Comparison of ENCODE assay signal across 1 cellular context in genomic region chr13:97986841-97987240, GRCh38.
A peak's percentile ranks its signal among the peaks of the same experiment; 100 is the strongest.
TF ChIP-seq lines count a peak whose summit lies in the region.

No MANE protein-coding gene starts in this region.

TF ChIP-seq in GM12878, 131 proteins besides CTCF, POLR2A, EP300 and RAD21 (continued from another document):
- TF ChIP-seq PRDM15 (CRISPR knock-in tag; IDR thresholded peaks at IDR 0.05) (no peak), IKZF2 (IDR thresholded peaks at IDR 0.05) (0 out of 4 replicates have a peak, but pooled peaks of 1 of the 2 experiments have one; percentile 16), FOXK2 (IDR thresholded peaks at IDR 0.05) (no peak), SIX5 (IDR thresholded peaks at IDR 0.05; ENCODE audit: low read depth, low read length, severe bottlenecking) (no peak), TBL1XR1 (IDR thresholded peaks at IDR 0.05; ENCODE audit: low read depth, low read length) (no peak), NFIC (IDR thresholded peaks at IDR 0.05; ENCODE audit: low read depth, low read length) (no peak), ZBTB33 (IDR thresholded peaks at IDR 0.05) (no peak), RFX5 (IDR thresholded peaks at IDR 0.05; ENCODE audit: low read depth, low read length) (no peak), CREM (IDR thresholded peaks at IDR 0.05; ENCODE audit: low read depth) (no peak), TCF3 (IDR thresholded peaks at IDR 0.05; ENCODE audit: borderline replicate concordance, insufficient read depth, low read depth, low read length) (no peak), ZNF622 (IDR thresholded peaks at IDR 0.05) (no peak), NR2C1 (IDR thresholded peaks at IDR 0.05) (no peak), BHLHE40 (IDR thresholded peaks at IDR 0.05; ENCODE audit: borderline replicate concordance in 1 of 2, low read depth in 2 of 2, low read length in 1 of 2) (peak in 1 of 2 experiments; percentile 69; a peak in 2 of 4 replicates), RB1 (IDR thresholded peaks at IDR 0.05; ENCODE audit: borderline replicate concordance) (no peak), RBBP5 (conservative IDR thresholded peaks at IDR 0.05) (no peak), PAX5 (IDR thresholded peaks at IDR 0.05; ENCODE audit: borderline replicate concordance, low read depth, low read length) (no peak), ASH2L (IDR thresholded peaks at IDR 0.05; ENCODE audit: borderline replicate concordance, low read depth) (no peak), USF2 (IDR thresholded peaks at IDR 0.05; ENCODE audit: borderline replicate concordance, low read depth, low read length) (peak; percentile 52), CREB1 (IDR thresholded peaks at IDR 0.05; ENCODE audit: low read depth) (no peak), ELK1 (IDR thresholded peaks at IDR 0.05; ENCODE audit: low read depth, low read length) (no peak), EGR1 (IDR thresholded peaks at IDR 0.05; ENCODE audit: borderline replicate concordance in 1 of 2, low read depth in 2 of 2, low read length in 2 of 2) (no peak), CEBPB (IDR thresholded peaks at IDR 0.05; ENCODE audit: borderline replicate concordance in 1 of 2, low read depth in 2 of 2, low read length in 2 of 2) (no peak), NFYA (IDR thresholded peaks at IDR 0.05; ENCODE audit: borderline replicate concordance, low read depth, low read length) (no peak), ZNF24 (IDR thresholded peaks at IDR 0.05) (no peak), IRF4 (IDR thresholded peaks at IDR 0.05; ENCODE audit: low read depth, low read length) (peak; percentile 38; the same call in 1 of the 2 replicates), CHD2 (IDR thresholded peaks at IDR 0.05; ENCODE audit: borderline replicate concordance, low read depth, low read length) (no peak), BCL3 (IDR thresholded peaks at IDR 0.05; ENCODE audit: borderline replicate concordance, insufficient read depth, low read depth, low read length, poor library complexity, severe bottlenecking) (no peak), SPI1 (IDR thresholded peaks at IDR 0.05; ENCODE audit: borderline replicate concordance, insufficient read depth, low read depth, low read length) (peak; percentile 97), SREBF1 (IDR thresholded peaks at IDR 0.05; ENCODE audit: low read length) (no peak), RAD51 (IDR thresholded peaks at IDR 0.05) (peak; percentile 96), IKZF1 (conservative IDR thresholded peaks at IDR 0.05) (0 out of 2 replicates have a peak, but pooled peaks have one; percentile 15), EED (IDR thresholded peaks at IDR 0.05; ENCODE audit: low read depth) (no peak)
- TF ChIP-seq, protein P1, sequence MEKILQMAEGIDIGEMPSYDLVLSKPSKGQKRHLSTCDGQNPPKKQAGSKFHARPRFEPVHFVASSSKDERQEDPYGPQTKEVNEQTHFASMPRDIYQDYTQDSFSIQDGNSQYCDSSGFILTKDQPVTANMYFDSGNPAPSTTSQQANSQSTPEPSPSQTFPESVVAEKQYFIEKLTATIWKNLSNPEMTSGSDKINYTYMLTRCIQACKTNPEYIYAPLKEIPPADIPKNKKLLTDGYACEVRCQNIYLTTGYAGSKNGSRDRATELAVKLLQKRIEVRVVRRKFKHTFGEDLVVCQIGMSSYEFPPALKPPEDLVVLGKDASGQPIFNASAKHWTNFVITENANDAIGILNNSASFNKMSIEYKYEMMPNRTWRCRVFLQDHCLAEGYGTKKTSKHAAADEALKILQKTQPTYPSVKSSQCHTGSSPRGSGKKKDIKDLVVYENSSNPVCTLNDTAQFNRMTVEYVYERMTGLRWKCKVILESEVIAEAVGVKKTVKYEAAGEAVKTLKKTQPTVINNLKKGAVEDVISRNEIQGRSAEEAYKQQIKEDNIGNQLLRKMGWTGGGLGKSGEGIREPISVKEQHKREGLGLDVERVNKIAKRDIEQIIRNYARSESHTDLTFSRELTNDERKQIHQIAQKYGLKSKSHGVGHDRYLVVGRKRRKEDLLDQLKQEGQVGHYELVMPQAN (conservative IDR thresholded peaks at IDR 0.05), result no peak
- TF ChIP-seq, protein P2, sequence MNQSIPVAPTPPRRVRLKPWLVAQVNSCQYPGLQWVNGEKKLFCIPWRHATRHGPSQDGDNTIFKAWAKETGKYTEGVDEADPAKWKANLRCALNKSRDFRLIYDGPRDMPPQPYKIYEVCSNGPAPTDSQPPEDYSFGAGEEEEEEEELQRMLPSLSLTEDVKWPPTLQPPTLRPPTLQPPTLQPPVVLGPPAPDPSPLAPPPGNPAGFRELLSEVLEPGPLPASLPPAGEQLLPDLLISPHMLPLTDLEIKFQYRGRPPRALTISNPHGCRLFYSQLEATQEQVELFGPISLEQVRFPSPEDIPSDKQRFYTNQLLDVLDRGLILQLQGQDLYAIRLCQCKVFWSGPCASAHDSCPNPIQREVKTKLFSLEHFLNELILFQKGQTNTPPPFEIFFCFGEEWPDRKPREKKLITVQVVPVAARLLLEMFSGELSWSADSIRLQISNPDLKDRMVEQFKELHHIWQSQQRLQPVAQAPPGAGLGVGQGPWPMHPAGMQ (IDR thresholded peaks at IDR 0.05; ENCODE audit: borderline replicate concordance), result no peak
- TF ChIP-seq, protein P3, sequence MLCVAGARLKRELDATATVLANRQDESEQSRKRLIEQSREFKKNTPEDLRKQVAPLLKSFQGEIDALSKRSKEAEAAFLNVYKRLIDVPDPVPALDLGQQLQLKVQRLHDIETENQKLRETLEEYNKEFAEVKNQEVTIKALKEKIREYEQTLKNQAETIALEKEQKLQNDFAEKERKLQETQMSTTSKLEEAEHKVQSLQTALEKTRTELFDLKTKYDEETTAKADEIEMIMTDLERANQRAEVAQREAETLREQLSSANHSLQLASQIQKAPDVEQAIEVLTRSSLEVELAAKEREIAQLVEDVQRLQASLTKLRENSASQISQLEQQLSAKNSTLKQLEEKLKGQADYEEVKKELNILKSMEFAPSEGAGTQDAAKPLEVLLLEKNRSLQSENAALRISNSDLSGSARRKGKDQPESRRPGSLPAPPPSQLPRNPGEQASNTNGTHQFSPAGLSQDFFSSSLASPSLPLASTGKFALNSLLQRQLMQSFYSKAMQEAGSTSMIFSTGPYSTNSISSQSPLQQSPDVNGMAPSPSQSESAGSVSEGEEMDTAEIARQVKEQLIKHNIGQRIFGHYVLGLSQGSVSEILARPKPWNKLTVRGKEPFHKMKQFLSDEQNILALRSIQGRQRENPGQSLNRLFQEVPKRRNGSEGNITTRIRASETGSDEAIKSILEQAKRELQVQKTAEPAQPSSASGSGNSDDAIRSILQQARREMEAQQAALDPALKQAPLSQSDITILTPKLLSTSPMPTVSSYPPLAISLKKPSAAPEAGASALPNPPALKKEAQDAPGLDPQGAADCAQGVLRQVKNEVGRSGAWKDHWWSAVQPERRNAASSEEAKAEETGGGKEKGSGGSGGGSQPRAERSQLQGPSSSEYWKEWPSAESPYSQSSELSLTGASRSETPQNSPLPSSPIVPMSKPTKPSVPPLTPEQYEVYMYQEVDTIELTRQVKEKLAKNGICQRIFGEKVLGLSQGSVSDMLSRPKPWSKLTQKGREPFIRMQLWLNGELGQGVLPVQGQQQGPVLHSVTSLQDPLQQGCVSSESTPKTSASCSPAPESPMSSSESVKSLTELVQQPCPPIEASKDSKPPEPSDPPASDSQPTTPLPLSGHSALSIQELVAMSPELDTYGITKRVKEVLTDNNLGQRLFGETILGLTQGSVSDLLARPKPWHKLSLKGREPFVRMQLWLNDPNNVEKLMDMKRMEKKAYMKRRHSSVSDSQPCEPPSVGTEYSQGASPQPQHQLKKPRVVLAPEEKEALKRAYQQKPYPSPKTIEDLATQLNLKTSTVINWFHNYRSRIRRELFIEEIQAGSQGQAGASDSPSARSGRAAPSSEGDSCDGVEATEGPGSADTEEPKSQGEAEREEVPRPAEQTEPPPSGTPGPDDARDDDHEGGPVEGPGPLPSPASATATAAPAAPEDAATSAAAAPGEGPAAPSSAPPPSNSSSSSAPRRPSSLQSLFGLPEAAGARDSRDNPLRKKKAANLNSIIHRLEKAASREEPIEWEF (IDR thresholded peaks at IDR 0.05; ENCODE audit: insufficient replicate concordance, low read depth, low read length), result no peak
- TF ChIP-seq, protein P4, sequence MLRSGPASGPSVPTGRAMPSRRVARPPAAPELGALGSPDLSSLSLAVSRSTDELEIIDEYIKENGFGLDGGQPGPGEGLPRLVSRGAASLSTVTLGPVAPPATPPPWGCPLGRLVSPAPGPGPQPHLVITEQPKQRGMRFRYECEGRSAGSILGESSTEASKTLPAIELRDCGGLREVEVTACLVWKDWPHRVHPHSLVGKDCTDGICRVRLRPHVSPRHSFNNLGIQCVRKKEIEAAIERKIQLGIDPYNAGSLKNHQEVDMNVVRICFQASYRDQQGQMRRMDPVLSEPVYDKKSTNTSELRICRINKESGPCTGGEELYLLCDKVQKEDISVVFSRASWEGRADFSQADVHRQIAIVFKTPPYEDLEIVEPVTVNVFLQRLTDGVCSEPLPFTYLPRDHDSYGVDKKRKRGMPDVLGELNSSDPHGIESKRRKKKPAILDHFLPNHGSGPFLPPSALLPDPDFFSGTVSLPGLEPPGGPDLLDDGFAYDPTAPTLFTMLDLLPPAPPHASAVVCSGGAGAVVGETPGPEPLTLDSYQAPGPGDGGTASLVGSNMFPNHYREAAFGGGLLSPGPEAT (IDR thresholded peaks at IDR 0.05; ENCODE audit: low read depth), result no peak
